In the genomic region with DNA sequence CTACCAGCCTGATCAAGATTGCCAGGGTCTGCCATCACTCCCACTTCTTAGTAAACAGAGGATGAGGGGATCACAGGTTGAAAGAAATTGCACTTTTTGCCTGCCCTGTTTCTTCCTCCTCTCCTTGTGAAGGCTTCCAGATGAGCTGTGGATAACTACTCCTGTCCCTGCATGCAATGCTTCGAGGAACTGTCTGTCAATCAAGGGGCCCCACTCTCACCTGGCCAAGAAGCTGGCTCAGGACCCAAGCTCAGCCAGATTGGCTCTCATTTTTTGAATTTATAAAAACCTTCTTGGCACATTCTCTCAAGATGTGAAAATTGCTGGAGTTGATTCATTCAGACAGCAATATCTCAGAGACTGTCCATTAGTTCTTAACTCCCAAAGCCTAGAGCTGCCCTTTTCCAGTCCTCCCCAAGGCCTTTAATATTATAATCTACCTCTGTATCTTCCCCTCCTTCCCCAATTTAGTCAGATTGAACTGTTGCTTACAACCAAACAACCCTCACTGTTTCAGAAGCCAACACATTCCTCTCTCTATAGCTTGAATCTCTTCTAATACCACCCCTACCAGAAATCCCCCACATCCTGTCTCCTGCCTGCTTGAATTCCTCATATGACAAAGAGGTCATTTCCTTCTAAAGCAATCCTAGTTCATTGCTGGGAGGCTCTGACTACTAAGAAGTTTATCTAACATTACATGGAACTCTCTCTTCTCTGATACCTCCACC, we compare ENCODE assay signal across 8 cellular contexts. TPM values are rescaled to one million over a fixed set of nuclear protein-coding genes. Genes with fewer than 3 reads are reported as not detected.
DNase-seq lines count a peak whose midpoint lies in the region; ATAC-seq and TF ChIP-seq lines count a peak whose summit lies in the region.
"Had no signal": no experiment of that assay in that cellular context is flagged by ENCODE, and none has a peak within 500 bp of the region (broad histone marks: within the 10 kb centered on the region; RNA-seq: fewer than 3 reads in every experiment).

No MANE protein-coding gene starts in this region.

- peaks cover 4% of the 10 kb centered on the region; the same call in 1 of the 2 replicates for H3K9me2 ChIP-seq in GM23338 (ENCODE audit: insufficient read depth)

- CTCF ChIA-PET in WTC11 (lab: Charles Lee): interaction anchor here (1.1 to 1.9 kb wide), 7 partner anchors 9 to 152 kb away, joined by 3 to 10 read pairs (median 4); no protein-coding TSS in a partner anchor
- CTCF ChIA-PET in activated CD4-positive, alpha-beta T cell treated with anti-CD3 and anti-CD28 coated beads, Interleukin-2, amount 10 ng/mL, durations not matched to agents 7 days and 5 days (lab: Charles Lee): interaction anchor here (1.1 to 3.9 kb wide), 3 partner anchors 12 to 45 kb away, joined by 3 to 13 read pairs (median 3); no protein-coding TSS in a partner anchor

- peaks cover 43% of the 10 kb centered on the region for H3K36me3 Mint-ChIP-seq in GM23338 (ENCODE audit: low read depth)
- peaks cover 38% of the 10 kb centered on the region for H3K36me3 Mint-ChIP-seq in WTC11
- H3K36me3 Mint-ChIP-seq in activated CD4-positive, alpha-beta T cell treated with anti-CD3 and anti-CD28 coated beads, Interleukin-2, amount 10 ng/mL, durations not matched to agents 7 days and 5 days (ENCODE audit: low read depth): no peaks in the 10 kb centered on the region
- H3K36me3 Mint-ChIP-seq: activated naive CD4-positive, alpha-beta T cell treated with anti-CD3 and anti-CD28 coated beads, Interleukin-2, amount 10 ng/mL, durations not matched to agents 7 days and 5 days had no signal

- H3K4me3 ChIP-seq in GM23338 (no peak overlapping the region), thoracic aorta (peak overlapping the region; percentile 9)

- H4K20me1 ChIP-seq in GM23338 (replicated peaks; ENCODE audit: insufficient read depth): no peaks in the 10 kb centered on the region

- no peaks in the 10 kb centered on the region for H3K9me3 Mint-ChIP-seq in GM23338
- H3K9me3 Mint-ChIP-seq in WTC11: no peaks in the 10 kb centered on the region
- H3K9me3 Mint-ChIP-seq in activated CD4-positive, alpha-beta T cell treated with anti-CD3 and anti-CD28 coated beads, Interleukin-2, amount 10 ng/mL, durations not matched to agents 7 days and 5 days: no peaks in the 10 kb centered on the region
- H3K9me3 Mint-ChIP-seq: activated naive CD4-positive, alpha-beta T cell treated with anti-CD3 and anti-CD28 coated beads, Interleukin-2, amount 10 ng/mL, durations not matched to agents 7 days and 5 days had no signal

- POLR2A ChIA-PET in WTC11 (lab: Charles Lee): interaction anchor here (1.1 kb wide), 1 partner anchor 11 kb away, joined by 4 read pairs; the partner anchor contains the start of gene SPARC
- POLR2A ChIA-PET in activated CD4-positive, alpha-beta T cell treated with anti-CD3 and anti-CD28 coated beads, Interleukin-2, amount 10 ng/mL, durations not matched to agents 7 days and 5 days (lab: Charles Lee): no interaction called here

- H3K27ac Mint-ChIP-seq in GM23338: peak overlapping the region; percentile 41
- H3K27ac Mint-ChIP-seq in WTC11: peak overlapping the region; percentile 90
- no peak overlapping the region for H3K27ac Mint-ChIP-seq in activated CD4-positive, alpha-beta T cell treated with anti-CD3 and anti-CD28 coated beads, Interleukin-2, amount 10 ng/mL, durations not matched to agents 7 days and 5 days
- H3K27ac Mint-ChIP-seq: activated naive CD4-positive, alpha-beta T cell treated with anti-CD3 and anti-CD28 coated beads, Interleukin-2, amount 10 ng/mL, durations not matched to agents 7 days and 5 days had no signal

- H3K79me2 ChIP-seq in GM23338 (replicated peaks; ENCODE audit: insufficient read depth): peaks cover 10% of the 10 kb centered on the region

- H3K27me3 ChIP-seq in GM23338 (ENCODE audit: insufficient read depth) (no peaks in the 10 kb centered on the region), thoracic aorta (replicated peaks; ENCODE audit: insufficient read depth) (no peaks in the 10 kb centered on the region)

- in situ Hi-C loops in KBM-7 (cut with MboI; ENCODE audit: low pct_unique_long_range_greater_than_20kb, low sequenced_read_pairs): no loop called here

- H3K36me3 ChIP-seq in GM23338 (ENCODE audit: insufficient read depth): 0 out of 2 replicates have a peak, but pooled peaks cover 12% of the 10 kb centered on the region
- peaks cover 46% of the 10 kb centered on the region for H3K36me3 ChIP-seq in thoracic aorta

- H3K9me3 ChIP-seq in thoracic aorta: no peaks in the 10 kb centered on the region

- H3K4me1 Mint-ChIP-seq in GM23338: peaks cover 44% of the 10 kb centered on the region
- H3K4me1 Mint-ChIP-seq in WTC11: peaks cover 57% of the 10 kb centered on the region
- no peaks in the 10 kb centered on the region for H3K4me1 Mint-ChIP-seq in activated CD4-positive, alpha-beta T cell treated with anti-CD3 and anti-CD28 coated beads, Interleukin-2, amount 10 ng/mL, durations not matched to agents 7 days and 5 days
- H3K4me1 Mint-ChIP-seq: activated naive CD4-positive, alpha-beta T cell treated with anti-CD3 and anti-CD28 coated beads, Interleukin-2, amount 10 ng/mL, durations not matched to agents 7 days and 5 days had no signal

- peak overlapping the region; percentile 60 for H3K4me2 ChIP-seq in GM23338

- H3F3A ChIP-seq in GM23338 (replicated peaks; ENCODE audit: low read depth): no peaks in the 10 kb centered on the region

- H3K27ac ChIP-seq in GM23338 (ENCODE audit: low read depth): peak overlapping the region; percentile 84
- H3K27ac ChIP-seq in thoracic aorta: peak overlapping the region; percentile 95 to 98

- H2AFZ ChIP-seq in GM23338: no peak overlapping the region

- H3K4me3 Mint-ChIP-seq in GM23338: no peak overlapping the region; the same call in 2 of the 3 replicates
- H3K4me3 Mint-ChIP-seq in WTC11: no peak overlapping the region
- H3K4me3 Mint-ChIP-seq in activated CD4-positive, alpha-beta T cell treated with anti-CD3 and anti-CD28 coated beads, Interleukin-2, amount 10 ng/mL, durations not matched to agents 7 days and 5 days: no peak overlapping the region
- H3K4me3 Mint-ChIP-seq: activated naive CD4-positive, alpha-beta T cell treated with anti-CD3 and anti-CD28 coated beads, Interleukin-2, amount 10 ng/mL, durations not matched to agents 7 days and 5 days had no signal

- ATAC-seq in GM23338 (peak; percentile 45), WTC11 (peak; percentile 31), thoracic aorta (ENCODE audit: insufficient number of reproducible peaks, low FRiP score, low read depth) (no peak), GM19397 (IDR thresholded peaks at IDR 0.05; ENCODE audit: unreplicated experiment) (no peak)

- TF ChIP-seq CTCF in GM23338 (conservative IDR thresholded peaks at IDR 0.05; ENCODE audit: low read depth in 2 of 2) (no peak), WTC11 (IDR thresholded peaks at IDR 0.05) (no peak), thoracic aorta (IDR thresholded peaks at IDR 0.05) (no peak)

- DNase-seq in GM23338 (ENCODE audit: low spot score) (peak; percentile 51), WTC11 (ENCODE audit: low spot score) (no peak), iris pigment epithelial cell (ENCODE audit: low read depth) (peak; percentile 86), thoracic aorta (ENCODE audit: low spot score) (no peak), KBM-7 (no peak)
- DNase-seq in activated CD4-positive, alpha-beta T cell treated with anti-CD3 and anti-CD28 coated beads, Interleukin-2, amount 10 ng/mL, durations not matched to agents 7 days and 5 days: no peak
- DNase-seq: activated naive CD4-positive, alpha-beta T cell treated with anti-CD3 and anti-CD28 coated beads, Interleukin-2, amount 10 ng/mL, durations not matched to agents 7 days and 5 days had no signal

- peaks cover 39% of the 10 kb centered on the region for H3K4me1 ChIP-seq in GM23338 (ENCODE audit: insufficient read depth)
- H3K4me1 ChIP-seq in thoracic aorta (ENCODE audit: control insufficient read depth in 1 of 2, low read depth in 2 of 2): peaks cover 83 to 100% of the 10 kb centered on the region in 2 donors

- H3K27me3 Mint-ChIP-seq in GM23338 (ENCODE audit: insufficient read depth, low read depth, poor library complexity): peaks cover 5% of the 10 kb centered on the region
- H3K27me3 Mint-ChIP-seq in WTC11 (ENCODE audit: low read depth): no peaks in the 10 kb centered on the region
- peaks cover 10% of the 10 kb centered on the region for H3K27me3 Mint-ChIP-seq in activated CD4-positive, alpha-beta T cell treated with anti-CD3 and anti-CD28 coated beads, Interleukin-2, amount 10 ng/mL, durations not matched to agents 7 days and 5 days

TF ChIP-seq in GM23338, 12 proteins besides CTCF, POLR2A, EP300 and RAD21 (continues in another document):
- TF ChIP-seq POLR2AphosphoS5 (IDR thresholded peaks at IDR 0.05; ENCODE audit: low read depth) (no peak), NANOG (IDR thresholded peaks at IDR 0.05; ENCODE audit: borderline replicate concordance) (no peak), EZH2phosphoT487 (IDR thresholded peaks at IDR 0.05; ENCODE audit: unreplicated experiment) (no peak), STAT1 (IDR thresholded peaks at IDR 0.05; ENCODE audit: unreplicated experiment) (no peak)

TF ChIP-seq in WTC11, 78 proteins besides CTCF, POLR2A, EP300 and RAD21 (continues in another document):
- TF ChIP-seq PRRX2 (CRISPR knock-in tag; IDR thresholded peaks at IDR 0.05) (no peak), ZNF232 (CRISPR knock-in tag; IDR thresholded peaks at IDR 0.05) (no peak), IRF2 (CRISPR knock-in tag; IDR thresholded peaks at IDR 0.05; ENCODE audit: borderline replicate concordance, low read depth) (no peak)

RNA-seq across cellular contexts. Expression of gene SPARC, which starts 11.3 kb away (rescaled TPM):
- 203 and 218 TPM in 2 replicates for total RNA-seq in GM23338 (2014; rRNA removed; shearing (Covaris generic))
- 200 and 225 TPM in 2 replicates for polyA plus RNA-seq in GM23338 (2016; fragmentation: Nextera tagmentation; extraction: Ambion mirVana)
- total RNA-seq in WTC11 (2021) (357 to 418 TPM (median 358 TPM) in 3 replicates), thoracic aorta (1,000 to 10,000 TPM; 1,654 to 1,851 TPM)
- 1 to 10 TPM in 1 of 2 experiments, under 1 TPM in 1; 0.27 to 1.1 TPM for total RNA-seq in activated CD4-positive, alpha-beta T cell treated with anti-CD3 and anti-CD28 coated beads, Interleukin-2, amount 10 ng/mL, durations not matched to agents 7 days and 5 days

Comparison
In these comparisons a context has a peak if more than half of its experiments do, and no peak if none do; other contexts are left out.
1. ATAC-seq: peak in GM23338 (single experiment) and WTC11 (single experiment); none in thoracic aorta (single experiment) and GM19397 (single experiment).
2. DNase-seq: peak in GM23338 (single experiment) and iris pigment epithelial cell (single experiment); none in WTC11 (single experiment), thoracic aorta (single experiment), activated CD4-positive, alpha-beta T cell treated with anti-CD3 and anti-CD28 coated beads, Interleukin-2, amount 10 ng/mL, durations not matched to agents 7 days and 5 days (single experiment) and KBM-7 (single experiment).
3. RNA of gene SPARC, which starts 11.3 kb away (total RNA-seq): 1,654 to 1,851 TPM in thoracic aorta, 357 to 418 TPM in WTC11 and 203 to 218 TPM in GM23338; 0.27 to 1.1 TPM in activated CD4-positive, alpha-beta T cell treated with anti-CD3 and anti-CD28 coated beads, Interleukin-2, amount 10 ng/mL, durations not matched to agents 7 days and 5 days; every median in the first group is over 10 times any median in the second.